1 cellular context compared by ENCODE assay signal in genomic region chr3:9377981-9378380, GRCh38.
TF ChIP-seq lines count a peak whose summit lies in the region.

No MANE protein-coding gene starts in this region.

TF ChIP-seq in HepG2, 621 proteins besides CTCF, POLR2A, EP300 and RAD21:
- no peak for TF ChIP-seq TIGD3 (CRISPR knock-in tag; IDR thresholded peaks at IDR 0.05; ENCODE audit: borderline replicate concordance)
